ENCODE assay signal across 23 cellular contexts in the genomic region with DNA sequence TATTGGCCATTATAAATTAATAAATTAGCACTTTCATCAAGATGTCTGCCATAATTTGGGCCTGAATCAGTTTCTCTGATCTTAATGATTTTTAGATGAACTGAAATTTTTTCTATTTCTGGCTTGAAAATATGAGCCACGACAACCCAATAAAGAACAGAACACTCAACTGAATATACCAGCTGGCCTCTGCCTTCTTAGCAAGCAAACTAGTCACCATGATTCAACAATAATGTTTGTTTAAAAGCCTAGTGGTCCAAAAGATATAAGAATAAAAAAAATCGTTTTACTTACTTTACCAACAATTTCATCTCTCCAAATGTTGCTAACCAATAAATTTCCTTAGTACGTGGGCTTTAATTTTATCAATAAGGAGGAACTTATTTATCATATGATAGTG.
DNase-seq lines count a peak whose midpoint lies in the region; ATAC-seq, FAIRE-seq and TF ChIP-seq lines count a peak whose summit lies in the region.
"Had no signal": no experiment of that assay in that cellular context is flagged by ENCODE, and none has a peak within 500 bp of the region (broad histone marks: within the 10 kb centered on the region; RNA-seq: fewer than 3 reads in every experiment).

No MANE protein-coding gene starts in this region.

- DNase-seq in DMS53 (lab: John Stamatoyannopoulos, UW) (peak; percentile 26), DMS53 treated with DMSO at 0.1 percent for 48 hours (lab: John Stamatoyannopoulos, UW; ENCODE audit: unreplicated experiment) (no peak), D721Med (ENCODE audit: insufficient read length, low spot score) (no peak), PC-9 (no peak), keratinocyte (ENCODE audit: low read depth, low spot score) (no peak), NCI-H748 (lab: John Stamatoyannopoulos, UW; ENCODE audit: unreplicated experiment) (no peak), BE2C (no peak)
- DNase-seq: ACHN; CD8-positive, alpha-beta T cell; DMS153; EL; NCI-H1092 treated with DMSO at 0.1 percent for 48 hours; NCI-H146; NCI-H2029; NCI-H524; SHP77 had no signal

- CTCF ChIA-PET in PC-9 (lab: Charles Lee): no interaction called here

- no peak for ATAC-seq in HG03280 (IDR thresholded peaks at IDR 0.05; ENCODE audit: unreplicated experiment)
- ATAC-seq: CD8-positive, alpha-beta T cell; HepG2; K562 had no signal

- dilution Hi-C loops in keratinocyte (cut with MboI; ENCODE audit: extremely low pct_ligation_motif_present, low sequenced_read_pairs): no loop called here

- POLR2A ChIA-PET in PC-9 (lab: Charles Lee; ENCODE audit: unreplicated experiment): no interaction called here

- intact Hi-C loops in PC-9 (cut with micrococcal nuclease; ENCODE audit: unreplicated experiment): no loop called here

- FAIRE-seq in D721Med (lab: Jason Lieb, UNC) (peak; percentile 61), keratinocyte (lab: Jason Lieb, UNC) (no peak)
- FAIRE-seq: GM19239, H1, HepG2, K562 had no signal

- no peak overlapping the region for H3K9ac ChIP-seq in keratinocyte (ENCODE audit: control insufficient read depth, extremely low read depth, insufficient read depth, low read length)

- H3K4me1 ChIP-seq in PC-9 (replicated peaks; ENCODE audit: insufficient read depth) (peaks cover 30% of the 10 kb centered on the region), keratinocyte (ENCODE audit: control insufficient read depth, extremely low read depth, insufficient read depth, low read length) (peaks cover 16% of the 10 kb centered on the region), BE2C (no peaks in the 10 kb centered on the region)

- H4K20me1 ChIP-seq in PC-9 (ENCODE audit: insufficient read depth) (no peaks in the 10 kb centered on the region), keratinocyte (ENCODE audit: control insufficient read depth, extremely low read depth, insufficient read depth, low read length) (no peaks in the 10 kb centered on the region)

- H3K27me3 ChIP-seq in PC-9 (ENCODE audit: insufficient read depth, low read depth): no peaks in the 10 kb centered on the region
- no peaks in the 10 kb centered on the region for H3K27me3 ChIP-seq in keratinocyte (ENCODE audit: control insufficient read depth, extremely low read depth, insufficient read depth, low read length)
- no peaks in the 10 kb centered on the region for H3K27me3 ChIP-seq in BE2C

- H3K27ac ChIP-seq in PC-9 (no peak overlapping the region), keratinocyte (ENCODE audit: control insufficient read depth, insufficient read depth, low read length) (no peak overlapping the region)
- H3K27ac ChIP-seq: 22Rv1, HL-60 had no signal

- no peak overlapping the region for H3K4me2 ChIP-seq in PC-9
- H3K4me2 ChIP-seq in keratinocyte (ENCODE audit: control insufficient read depth, extremely low read depth, insufficient read depth, low read depth, low read length): no peak overlapping the region

- H3F3A ChIP-seq in PC-9 (ENCODE audit: insufficient read depth, low read depth): peaks cover 19% of the 10 kb centered on the region

- no peaks in the 10 kb centered on the region for H3K36me3 ChIP-seq in PC-9 (ENCODE audit: low read depth)
- H3K36me3 ChIP-seq in keratinocyte (ENCODE audit: control insufficient read depth in 2 of 2, extremely low read depth in 1 of 2, insufficient read depth in 2 of 2, low read length in 2 of 2): no peaks in the 10 kb centered on the region
- no peaks in the 10 kb centered on the region for H3K36me3 ChIP-seq in BE2C

- H3K79me2 ChIP-seq in PC-9 (ENCODE audit: low read depth) (no peaks in the 10 kb centered on the region), keratinocyte (ENCODE audit: control insufficient read depth, insufficient read depth, low read length) (no peaks in the 10 kb centered on the region)

- BruUV-seq in PC-9 (replicated peaks; lab: Mats Ljungman, UMichigan): no TSS peak

- no peak overlapping the region for H3K4me3 ChIP-seq in PC-9
- H3K4me3 ChIP-seq in keratinocyte (ENCODE audit: control insufficient read depth in 2 of 3, extremely low read depth in 1 of 3, insufficient read depth in 2 of 3, low read depth in 1 of 3, low read length in 3 of 3): no peak overlapping the region
- H3K4me3 ChIP-seq in BE2C (ENCODE audit: low read depth, low read length): no peak overlapping the region
- H3K4me3 ChIP-seq: K562 had no signal

- H3K9me3 ChIP-seq in PC-9 (ENCODE audit: insufficient read depth, low read depth): peaks cover 10% of the 10 kb centered on the region; the same call in 1 of the 2 replicates
- H3K9me3 ChIP-seq in keratinocyte (ENCODE audit: control insufficient read depth, low read depth, low read length): no peaks in the 10 kb centered on the region
- no peaks in the 10 kb centered on the region for H3K9me3 ChIP-seq in BE2C

- no peaks in the 10 kb centered on the region for H3K9me1 ChIP-seq in keratinocyte (ENCODE audit: control insufficient read depth, extremely low read depth, insufficient read depth, low read length)

- H2AFZ ChIP-seq in PC-9: 0 out of 2 replicates have a peak overlapping the region, but pooled peaks have one; percentile 19
- H2AFZ ChIP-seq in keratinocyte (ENCODE audit: control insufficient read depth, low read length): peak overlapping the region; percentile 84

- no peak for TF ChIP-seq CTCF in D721Med (IDR thresholded peaks at IDR 0.05; ENCODE audit: insufficient read depth, missing control alignments)
- no peak for TF ChIP-seq CTCF in PC-9 (conservative IDR thresholded peaks at IDR 0.05)
- no peak for TF ChIP-seq CTCF in keratinocyte (optimal IDR thresholded peaks at IDR 0.05 in 1 of 3, IDR thresholded peaks at IDR 0.05 in 1 of 3, conservative IDR thresholded peaks at IDR 0.05 in 1 of 3; ENCODE audit: extremely low read depth in 1 of 3, insufficient read depth in 2 of 3, low read length in 3 of 3)
- no peak for TF ChIP-seq CTCF in BE2C (IDR thresholded peaks at IDR 0.05; ENCODE audit: low read depth, low read length)

- H3K9me2 ChIP-seq in PC-9 (ENCODE audit: insufficient read depth): no peaks in the 10 kb centered on the region
